Comparison of ENCODE assay signal across 12 cellular contexts in the genomic region with DNA sequence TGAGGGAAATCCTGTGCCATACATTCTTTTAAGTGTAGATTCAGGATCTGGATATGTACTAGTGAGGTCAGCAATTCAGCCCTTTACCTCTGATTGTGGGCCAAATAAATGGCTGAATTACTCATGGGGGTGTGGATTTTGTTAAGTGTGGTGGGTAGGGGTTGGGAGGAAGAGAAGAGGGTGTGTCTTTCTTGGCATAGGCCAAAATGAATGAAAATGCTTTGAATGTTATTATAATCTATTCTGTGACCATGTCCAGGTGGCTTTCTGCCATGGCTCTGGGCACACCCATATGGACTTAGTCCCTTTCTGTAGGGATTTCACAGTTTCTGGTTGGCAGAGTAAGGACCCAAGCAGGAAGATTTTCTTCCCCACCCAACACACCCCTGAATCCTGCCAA.
DNase-seq lines count a peak whose midpoint lies in the region; ATAC-seq and TF ChIP-seq lines count a peak whose summit lies in the region.
"Had no signal": no experiment of that assay in that cellular context is flagged by ENCODE, and none has a peak within 500 bp of the region (broad histone marks: within the 10 kb centered on the region; RNA-seq: fewer than 3 reads in every experiment).

No MANE protein-coding gene starts in this region.

- H3K4me3 ChIP-seq in AG09309 (ENCODE audit: control insufficient read depth, low read depth, low read length) (no peak overlapping the region), H7 (ENCODE audit: insufficient read depth, low read depth, low read length) (no peak overlapping the region)
- H3K4me3 ChIP-seq: adrenal gland had no signal

- TF ChIP-seq CTCF in AG09309 (IDR thresholded peaks at IDR 0.05; ENCODE audit: control insufficient read depth, insufficient read depth, low read depth, low read length, missing control alignments): no peak
- no peak for TF ChIP-seq CTCF in RWPE1 (conservative IDR thresholded peaks at IDR 0.05; ENCODE audit: low read depth)
- TF ChIP-seq CTCF in omental fat pad (IDR thresholded peaks at IDR 0.05): no peak

- CTCF ChIA-PET in RWPE1 (lab: Yijun Ruan, JAX): no interaction called here

- no peaks in the 10 kb centered on the region for H3K36me3 ChIP-seq in H7 (replicated peaks; ENCODE audit: control insufficient read depth, insufficient read depth, low read length)
- H3K36me3 ChIP-seq: adrenal gland had no signal

- H3K27me3 ChIP-seq in H7 (ENCODE audit: control insufficient read depth, insufficient read depth, low read length): no peaks in the 10 kb centered on the region
- H3K27me3 ChIP-seq: adrenal gland had no signal

- POLR2A ChIA-PET in RWPE1 (lab: Yijun Ruan, JAX; ENCODE audit: low non-redundant PET): no interaction called here

- DNase-seq in AG09309 (ENCODE audit: low read depth) (peak; percentile 14), RWPE1 (ENCODE audit: low spot score) (peak; percentile 71), fibroblast of gingiva (ENCODE audit: low read depth) (peak; percentile 55), omental fat pad (ENCODE audit: low spot score) (no peak), medulla oblongata (ENCODE audit: extremely low spot score) (no peak), H7 (no peak)
- DNase-seq: activated CD4-positive, alpha-beta T cell treated with anti-CD3 and anti-CD28 coated beads, Interleukin-2, amount 50 U/mL, for 48 hours; adrenal gland; naive thymus-derived CD4-positive, alpha-beta T cell; stimulated activated CD4-positive, alpha-beta T cell treated with anti-CD3 and anti-CD28 coated beads, Interleukin-4, amount 100 ng/mL, for 4 hours had no signal

- no peak overlapping the region for H3K27ac ChIP-seq in RWPE1

- ATAC-seq in omental fat pad (ENCODE audit: low FRiP score): peak; percentile 79
- ATAC-seq in HG02571 (IDR thresholded peaks at IDR 0.05; ENCODE audit: unreplicated experiment): no peak
- no peak for ATAC-seq in GM21526 (IDR thresholded peaks at IDR 0.05; ENCODE audit: low FRiP score, unreplicated experiment)
- ATAC-seq: naive thymus-derived CD4-positive, alpha-beta T cell had no signal

Comparison
In these comparisons a context has a peak if more than half of its experiments do, and no peak if none do; other contexts are left out.
1. DNase-seq: peak in AG09309 (single experiment), RWPE1 (single experiment) and fibroblast of gingiva (single experiment); none in omental fat pad (single experiment), medulla oblongata (single experiment) and H7 (single experiment).